Comparison of ENCODE assay signal across 9 cellular contexts in genomic region chr3:112097378-112097777, GRCh38. TPM values are rescaled to one million over a fixed set of nuclear protein-coding genes. Genes with fewer than 3 reads are reported as not detected.
DNase-seq lines count a peak whose midpoint lies in the region; ATAC-seq and TF ChIP-seq lines count a peak whose summit lies in the region.
"Had no signal": no experiment of that assay in that cellular context is flagged by ENCODE, and none has a peak within 500 bp of the region (broad histone marks: within the 10 kb centered on the region; RNA-seq: fewer than 3 reads in every experiment).

No MANE protein-coding gene starts in this region.

- H3K4me2 ChIP-seq in IMR-90 (ENCODE audit: low read depth, low read length): no peak overlapping the region

- H3K4me3 Mint-ChIP-seq in activated T-helper 1 cell treated with anti-CD3 and anti-CD28 coated beads, Interleukin-12 subunit alpha, Interleukin-12 subunit beta, Interleukin-2, Interleukin-4 antibody, amounts not matched to agents 30 ng/mL and 10 ng/mL and 1 ng/mL, durations not matched to agents 14 hours and 24 hours and 36 hours: no peak overlapping the region

- TF ChIP-seq RAD21 in IMR-90 (IDR thresholded peaks at IDR 0.05; ENCODE audit: low read length): no peak

- no peak overlapping the region for H3K4ac ChIP-seq in IMR-90 (ENCODE audit: low read depth, low read length)

- intact Hi-C loops in IMR-90 (cut with micrococcal nuclease): no loop called here
- intact Hi-C loops in activated T-helper 1 cell treated with anti-CD3 and anti-CD28 coated beads, Interleukin-12 subunit alpha, Interleukin-12 subunit beta, Interleukin-2, Interleukin-4 antibody, amounts not matched to agents 30 ng/mL and 10 ng/mL and 1 ng/mL, durations not matched to agents 14 hours and 24 hours and 36 hours (cut with micrococcal nuclease): loop anchor here (1.0 kb wide), 1 partner anchor 11 kb away; the partner anchor contains the start of gene C3orf52

- peaks cover 36% of the 10 kb centered on the region for H3K4me1 Mint-ChIP-seq in activated T-helper 1 cell treated with anti-CD3 and anti-CD28 coated beads, Interleukin-12 subunit alpha, Interleukin-12 subunit beta, Interleukin-2, Interleukin-4 antibody, amounts not matched to agents 30 ng/mL and 10 ng/mL and 1 ng/mL, durations not matched to agents 14 hours and 24 hours and 36 hours (ENCODE audit: low read depth)

- TF ChIP-seq CTCF in IMR-90 (conservative IDR thresholded peaks at IDR 0.05; ENCODE audit: low read depth, low read length): no peak

- dilution Hi-C loops in IMR-90 (cut with HindIII; ENCODE audit: low sequenced_read_pairs, unreplicated experiment): no loop called here

- H3K27ac ChIP-seq in IMR-90 (ENCODE audit: insufficient read depth, low read length): no peak overlapping the region
- H3K27ac ChIP-seq: C4-2B had no signal

- no peak overlapping the region for H2BK20ac ChIP-seq in IMR-90 (ENCODE audit: low read depth, low read length)

- H2AFZ ChIP-seq in IMR-90 (replicated peaks; ENCODE audit: low read length, poor library complexity): no peak overlapping the region

- H3K18ac ChIP-seq in IMR-90 (ENCODE audit: low read depth, low read length): no peak overlapping the region

- DNase-seq in NCI-H187 treated with DMSO at 0.1 percent for 48 hours (lab: John Stamatoyannopoulos, UW) (peak; percentile 42), NCI-H187 (lab: John Stamatoyannopoulos, UW) (no peak), IMR-90 (peak; percentile 100), left kidney (ENCODE audit: low read depth, low spot score) (peak; percentile 26), NOMO-1 treated with DMSO at 0.1 percent for 48 hours (lab: John Stamatoyannopoulos, UW; ENCODE audit: unreplicated experiment) (no peak), middle frontal gyrus (ENCODE audit: extremely low spot score, low spot score) (no peak), HuH-7.5 (ENCODE audit: low spot score) (no peak)
- DNase-seq in activated T-helper 1 cell treated with anti-CD3 and anti-CD28 coated beads, Interleukin-12 subunit alpha, Interleukin-12 subunit beta, Interleukin-2, Interleukin-4 antibody, amounts not matched to agents 30 ng/mL and 10 ng/mL and 1 ng/mL, durations not matched to agents 14 hours and 24 hours and 36 hours (ENCODE audit: low spot score): no peak

- peaks cover 3% of the 10 kb centered on the region; the same call in 1 of the 2 replicates for H3K9me3 ChIP-seq in IMR-90 (ENCODE audit: control insufficient read depth, insufficient read depth, low read length)

- H4K5ac ChIP-seq in IMR-90 (ENCODE audit: low read depth, low read length): no peak overlapping the region

- H3K27me3 ChIP-seq in IMR-90 (ENCODE audit: control insufficient read depth, insufficient read depth, low read length): no peaks in the 10 kb centered on the region

- POLR2A ChIA-PET in IMR-90 (lab: Charles Lee; ENCODE audit: unreplicated experiment): interaction anchor here (1.1 kb wide), 1 partner anchor 11 kb away, joined by 3 read pairs; no protein-coding TSS in a partner anchor

- H3K56ac ChIP-seq in IMR-90 (ENCODE audit: extremely low read depth, insufficient read depth, low read length): no peak overlapping the region

- WGBS in IMR-90 (ENCODE audit: extremely low coverage in 2 of 2, insufficient read length in 1 of 2), 2 experiments: no CpG with 5 or more reads among the region's 4 CpGs

- no peak overlapping the region for H2BK120ac ChIP-seq in IMR-90 (ENCODE audit: low read depth, low read length)

- TF ChIP-seq POLR2A in IMR-90 (IDR thresholded peaks at IDR 0.05; ENCODE audit: low read depth, low read length): no peak

- peak; percentile 79 for ATAC-seq in IMR-90 (ENCODE audit: low read depth)

- no peak overlapping the region for H3K4me3 ChIP-seq in IMR-90 (ENCODE audit: insufficient read depth, low read depth, low read length)

- CTCF ChIA-PET in IMR-90 (lab: Yijun Ruan, JAX): interaction anchor here (0.5 to 1.0 kb wide), 2 partner anchors 14 to 1032 kb away, joined by 4 to 7 read pairs; no protein-coding TSS in a partner anchor

- no peaks in the 10 kb centered on the region for H3K9me3 Mint-ChIP-seq in activated T-helper 1 cell treated with anti-CD3 and anti-CD28 coated beads, Interleukin-12 subunit alpha, Interleukin-12 subunit beta, Interleukin-2, Interleukin-4 antibody, amounts not matched to agents 30 ng/mL and 10 ng/mL and 1 ng/mL, durations not matched to agents 14 hours and 24 hours and 36 hours

- no TSS peak for BruUV-seq in IMR-90 (replicated peaks; lab: Mats Ljungman, UMichigan)

- no peaks in the 10 kb centered on the region for H3K27me3 Mint-ChIP-seq in activated T-helper 1 cell treated with anti-CD3 and anti-CD28 coated beads, Interleukin-12 subunit alpha, Interleukin-12 subunit beta, Interleukin-2, Interleukin-4 antibody, amounts not matched to agents 30 ng/mL and 10 ng/mL and 1 ng/mL, durations not matched to agents 14 hours and 24 hours and 36 hours (ENCODE audit: insufficient read depth)

- peak overlapping the region; percentile 71 for H2BK5ac ChIP-seq in IMR-90 (ENCODE audit: low read depth, low read length, poor library complexity, severe bottlenecking)

- H3K4me1 ChIP-seq in IMR-90 (ENCODE audit: control insufficient read depth, insufficient read depth, low read length): peaks cover 14% of the 10 kb centered on the region

- no peak overlapping the region for H3K14ac ChIP-seq in IMR-90 (replicated peaks; ENCODE audit: low read depth, low read length)

- H2BK15ac ChIP-seq in IMR-90 (ENCODE audit: low read depth, low read length): no peak overlapping the region

- no peak overlapping the region for H3K9ac ChIP-seq in IMR-90 (ENCODE audit: low read depth, low read length)

- H4K91ac ChIP-seq in IMR-90 (ENCODE audit: insufficient read depth, low read depth, low read length): no peak overlapping the region

- no peak overlapping the region for H2AK9ac ChIP-seq in IMR-90 (replicated peaks; ENCODE audit: low read depth, low read length, poor library complexity)

- H3K9me1 ChIP-seq in IMR-90 (ENCODE audit: insufficient read depth, low read length): peaks cover 18% of the 10 kb centered on the region

- H3K36me3 Mint-ChIP-seq in activated T-helper 1 cell treated with anti-CD3 and anti-CD28 coated beads, Interleukin-12 subunit alpha, Interleukin-12 subunit beta, Interleukin-2, Interleukin-4 antibody, amounts not matched to agents 30 ng/mL and 10 ng/mL and 1 ng/mL, durations not matched to agents 14 hours and 24 hours and 36 hours (ENCODE audit: low read depth): peaks cover 33% of the 10 kb centered on the region

- no peak overlapping the region for H3K23ac ChIP-seq in IMR-90 (ENCODE audit: low read depth, low read length)

- peak overlapping the region; percentile 56 for H3K27ac Mint-ChIP-seq in activated T-helper 1 cell treated with anti-CD3 and anti-CD28 coated beads, Interleukin-12 subunit alpha, Interleukin-12 subunit beta, Interleukin-2, Interleukin-4 antibody, amounts not matched to agents 30 ng/mL and 10 ng/mL and 1 ng/mL, durations not matched to agents 14 hours and 24 hours and 36 hours

- peaks cover 12 to 60% of the 10 kb centered on the region in 2 experiments for H3K79me1 ChIP-seq in IMR-90 (ENCODE audit: low read depth in 1 of 2, low read length in 2 of 2)

- no peak overlapping the region for H2AK5ac ChIP-seq in IMR-90 (ENCODE audit: low read depth, low read length)

- in situ Hi-C loops in IMR-90 (cut with MboI; ENCODE audit: low sequenced_read_pairs): no loop called here

- no peaks in the 10 kb centered on the region for H3K36me3 ChIP-seq in IMR-90 (ENCODE audit: control insufficient read depth, insufficient read depth, low read length)

- H4K8ac ChIP-seq in IMR-90 (ENCODE audit: low read depth in 2 of 2, low read length in 2 of 2): no peak overlapping the region

- no peaks in the 10 kb centered on the region for H4K20me1 ChIP-seq in IMR-90 (ENCODE audit: insufficient read depth, low read length)

TF ChIP-seq in IMR-90, 13 proteins besides CTCF, POLR2A, EP300 and RAD21 (continues in another document):
- TF ChIP-seq MAFK (IDR thresholded peaks at IDR 0.05; ENCODE audit: low read depth, low read length): peak; percentile 42; the same call in 1 of the 2 replicates
- 0 out of 2 replicates have a peak, but pooled peaks have one; percentile 20 for TF ChIP-seq MAZ (IDR thresholded peaks at IDR 0.05; ENCODE audit: borderline replicate concordance, low read depth, low read length)
- peak; percentile 92 for TF ChIP-seq FOS (IDR thresholded peaks at IDR 0.05; ENCODE audit: low read depth, low read length)
- no peak for TF ChIP-seq NFE2L2 (IDR thresholded peaks at IDR 0.05; ENCODE audit: low read depth, low read length)
- TF ChIP-seq CHD1 (IDR thresholded peaks at IDR 0.05; ENCODE audit: low read depth, low read length): no peak
- TF ChIP-seq, protein P1, sequence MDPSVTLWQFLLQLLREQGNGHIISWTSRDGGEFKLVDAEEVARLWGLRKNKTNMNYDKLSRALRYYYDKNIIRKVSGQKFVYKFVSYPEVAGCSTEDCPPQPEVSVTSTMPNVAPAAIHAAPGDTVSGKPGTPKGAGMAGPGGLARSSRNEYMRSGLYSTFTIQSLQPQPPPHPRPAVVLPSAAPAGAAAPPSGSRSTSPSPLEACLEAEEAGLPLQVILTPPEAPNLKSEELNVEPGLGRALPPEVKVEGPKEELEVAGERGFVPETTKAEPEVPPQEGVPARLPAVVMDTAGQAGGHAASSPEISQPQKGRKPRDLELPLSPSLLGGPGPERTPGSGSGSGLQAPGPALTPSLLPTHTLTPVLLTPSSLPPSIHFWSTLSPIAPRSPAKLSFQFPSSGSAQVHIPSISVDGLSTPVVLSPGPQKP (IDR thresholded peaks at IDR 0.05; ENCODE audit: borderline replicate concordance, low read depth, low read length): no peak

RNA-seq across cellular contexts. Expression of gene C3orf52, which starts 11.2 kb away (rescaled TPM):
- total RNA-seq in IMR-90 (2012; rRNA removed): 12.5 and 16.1 TPM in 2 replicates
- 6.4 and 7.5 TPM in 2 replicates for polyA plus RNA-seq in IMR-90 (2012; rRNA removed)
- polyA plus RNA-seq in IMR-90 (2012; cell fraction: cytosol; rRNA removed): 1.9 and 5.1 TPM in 2 replicates
- 4.1 and 21.4 TPM in 2 replicates for polyA plus RNA-seq in IMR-90 (2012; cell fraction: nucleus; rRNA removed; ENCODE audit: low replicate concordance)
- total RNA-seq in activated T-helper 1 cell treated with anti-CD3 and anti-CD28 coated beads, Interleukin-12 subunit alpha, Interleukin-12 subunit beta, Interleukin-2, Interleukin-4 antibody, amounts not matched to agents 30 ng/mL and 10 ng/mL and 1 ng/mL, durations not matched to agents 14 hours and 24 hours and 36 hours: 12.4 and 12.8 TPM in 2 replicates

RNA-seq across cellular contexts. Expression of gene GCSAM, which starts 35.7 kb away (rescaled TPM):
- not detected in 2 replicates for total RNA-seq in IMR-90 (2012; rRNA removed)
- polyA plus RNA-seq in IMR-90 (2012; rRNA removed): not detected in 2 replicates
- polyA plus RNA-seq in IMR-90 (2012; cell fraction: cytosol; rRNA removed): not detected in 2 replicates
- polyA plus RNA-seq in IMR-90 (2012; cell fraction: nucleus; rRNA removed; ENCODE audit: low replicate concordance): not detected in 2 replicates
- 2.8 and 3.5 TPM in 2 replicates for total RNA-seq in activated T-helper 1 cell treated with anti-CD3 and anti-CD28 coated beads, Interleukin-12 subunit alpha, Interleukin-12 subunit beta, Interleukin-2, Interleukin-4 antibody, amounts not matched to agents 30 ng/mL and 10 ng/mL and 1 ng/mL, durations not matched to agents 14 hours and 24 hours and 36 hours

Comparison
In these comparisons a context has a peak if more than half of its experiments do, and no peak if none do; other contexts are left out.
1. DNase-seq: peak in NCI-H187 treated with DMSO at 0.1 percent for 48 hours (single experiment), IMR-90 (single experiment) and left kidney (single experiment); none in NCI-H187 (0 of 2), activated T-helper 1 cell treated with anti-CD3 and anti-CD28 coated beads, Interleukin-12 subunit alpha, Interleukin-12 subunit beta, Interleukin-2, Interleukin-4 antibody, amounts not matched to agents 30 ng/mL and 10 ng/mL and 1 ng/mL, durations not matched to agents 14 hours and 24 hours and 36 hours (single experiment), NOMO-1 treated with DMSO at 0.1 percent for 48 hours (single experiment), middle frontal gyrus (single experiment) and HuH-7.5 (single experiment).